ENCODE assay signal across 11 cellular contexts in genomic region chr6:75604294-75604693, GRCh38. TPM values are rescaled to one million over a fixed set of nuclear protein-coding genes. Genes with fewer than 3 reads are reported as not detected.
DNase-seq lines count a peak whose midpoint lies in the region; ATAC-seq and TF ChIP-seq lines count a peak whose summit lies in the region.
"Had no signal": no experiment of that assay in that cellular context is flagged by ENCODE, and none has a peak within 500 bp of the region (broad histone marks: within the 10 kb centered on the region; RNA-seq: fewer than 3 reads in every experiment).

No MANE protein-coding gene starts in this region.

- peak overlapping the region; percentile 97 for H3K27ac Mint-ChIP-seq in activated CD8-positive, alpha-beta memory T cell treated with anti-CD3 and anti-CD28 coated beads, Interleukin-2, amount 10 ng/mL, durations not matched to agents 7 days and 5 days
- no peak overlapping the region; the same call in 1 of the 2 replicates for H3K27ac Mint-ChIP-seq in WTC11
- H3K27ac Mint-ChIP-seq in glutamatergic neuron (ENCODE audit: unreplicated experiment) = no peak overlapping the region
- no peak overlapping the region for H3K27ac Mint-ChIP-seq in stimulated activated naive CD8-positive, alpha-beta T cell treated with anti-CD3 and anti-CD28 coated beads, Interleukin-15, amount 100 ng/mL, for 72 hours

- POLR2A ChIA-PET in WTC11 (lab: Charles Lee) = no interaction called here

- DNase-seq in activated CD8-positive, alpha-beta memory T cell treated with anti-CD3 and anti-CD28 coated beads, Interleukin-2, amount 10 ng/mL, durations not matched to agents 7 days and 5 days = no peak
- no peak for DNase-seq in activated CD8-positive, alpha-beta memory T cell treated with anti-CD3 and anti-CD28 coated beads, Interleukin-2, amount 50 U/mL, for 4 hours
- DNase-seq in WTC11 (ENCODE audit: low spot score) (no peak), glutamatergic neuron (no peak), cerebellar nuclear complex (lab: John Stamatoyannopoulos, UW) (no peak), HK-2 (ENCODE audit: unreplicated experiment) (no peak), cerebellum (ENCODE audit: low spot score) (no peak)
- no peak for DNase-seq in stimulated activated naive CD8-positive, alpha-beta T cell treated with anti-CD3 and anti-CD28 coated beads, Interleukin-15, amount 100 ng/mL, for 72 hours
- DNase-seq: AML-193, colonic mucosa had no signal

- no peak for TF ChIP-seq CTCF in WTC11 (IDR thresholded peaks at IDR 0.05)
- TF ChIP-seq CTCF in glutamatergic neuron (IDR thresholded peaks at IDR 0.05; ENCODE audit: partially characterized antibody, unreplicated experiment) = no peak

- no peak for ATAC-seq in activated CD8-positive, alpha-beta memory T cell treated with anti-CD3 and anti-CD28 coated beads, Interleukin-2, amount 10 ng/mL, durations not matched to agents 7 days and 5 days
- no peak for ATAC-seq in WTC11
- ATAC-seq in stimulated activated naive CD8-positive, alpha-beta T cell treated with anti-CD3 and anti-CD28 coated beads, Interleukin-15, amount 100 ng/mL, for 72 hours = no peak
- ATAC-seq: sciatic nerve had no signal

- H3K36me3 Mint-ChIP-seq in activated CD8-positive, alpha-beta memory T cell treated with anti-CD3 and anti-CD28 coated beads, Interleukin-2, amount 10 ng/mL, durations not matched to agents 7 days and 5 days = peaks cover 19% of the 10 kb centered on the region
- H3K36me3 Mint-ChIP-seq in WTC11 = peaks cover 9% of the 10 kb centered on the region
- no peaks in the 10 kb centered on the region for H3K36me3 Mint-ChIP-seq in glutamatergic neuron (ENCODE audit: unreplicated experiment)

- no peaks in the 10 kb centered on the region for H3K9me3 Mint-ChIP-seq in activated CD8-positive, alpha-beta memory T cell treated with anti-CD3 and anti-CD28 coated beads, Interleukin-2, amount 10 ng/mL, durations not matched to agents 7 days and 5 days (ENCODE audit: low read depth)
- H3K9me3 Mint-ChIP-seq in WTC11 (no peaks in the 10 kb centered on the region), glutamatergic neuron (ENCODE audit: unreplicated experiment) (peaks cover 6% of the 10 kb centered on the region)
- no peaks in the 10 kb centered on the region for H3K9me3 Mint-ChIP-seq in stimulated activated naive CD8-positive, alpha-beta T cell treated with anti-CD3 and anti-CD28 coated beads, Interleukin-15, amount 100 ng/mL, for 72 hours

- H3K4me3 Mint-ChIP-seq in activated CD8-positive, alpha-beta memory T cell treated with anti-CD3 and anti-CD28 coated beads, Interleukin-2, amount 10 ng/mL, durations not matched to agents 7 days and 5 days = peak overlapping the region; percentile 98
- peak overlapping the region; percentile 97 for H3K4me3 Mint-ChIP-seq in WTC11
- H3K4me3 Mint-ChIP-seq in glutamatergic neuron (ENCODE audit: unreplicated experiment) = peak overlapping the region; percentile 99
- H3K4me3 Mint-ChIP-seq in stimulated activated naive CD8-positive, alpha-beta T cell treated with anti-CD3 and anti-CD28 coated beads, Interleukin-15, amount 100 ng/mL, for 72 hours = peak overlapping the region; percentile 97 to 98

- H3K4me1 Mint-ChIP-seq in activated CD8-positive, alpha-beta memory T cell treated with anti-CD3 and anti-CD28 coated beads, Interleukin-2, amount 10 ng/mL, durations not matched to agents 7 days and 5 days = peaks cover 63% of the 10 kb centered on the region
- H3K4me1 Mint-ChIP-seq in WTC11 (peaks cover 54% of the 10 kb centered on the region), glutamatergic neuron (ENCODE audit: low read depth, unreplicated experiment) (peaks cover 21% of the 10 kb centered on the region)
- peaks cover 62% of the 10 kb centered on the region for H3K4me1 Mint-ChIP-seq in stimulated activated naive CD8-positive, alpha-beta T cell treated with anti-CD3 and anti-CD28 coated beads, Interleukin-15, amount 100 ng/mL, for 72 hours

- CTCF ChIA-PET in activated CD8-positive, alpha-beta memory T cell treated with anti-CD3 and anti-CD28 coated beads, Interleukin-2, amount 10 ng/mL, durations not matched to agents 7 days and 5 days (lab: Charles Lee) = no interaction called here
- CTCF ChIA-PET in WTC11 (lab: Charles Lee) = no interaction called here

- H3K27me3 Mint-ChIP-seq in activated CD8-positive, alpha-beta memory T cell treated with anti-CD3 and anti-CD28 coated beads, Interleukin-2, amount 10 ng/mL, durations not matched to agents 7 days and 5 days = no peaks in the 10 kb centered on the region
- no peaks in the 10 kb centered on the region for H3K27me3 Mint-ChIP-seq in WTC11 (ENCODE audit: low read depth)
- H3K27me3 Mint-ChIP-seq in glutamatergic neuron (ENCODE audit: unreplicated experiment) = peaks cover 5% of the 10 kb centered on the region
- H3K27me3 Mint-ChIP-seq in stimulated activated naive CD8-positive, alpha-beta T cell treated with anti-CD3 and anti-CD28 coated beads, Interleukin-15, amount 100 ng/mL, for 72 hours = no peaks in the 10 kb centered on the region

TF ChIP-seq in WTC11, 78 proteins besides CTCF, POLR2A, EP300 and RAD21:
- TF ChIP-seq E2F1 (CRISPR knock-in tag; IDR thresholded peaks at IDR 0.05) = no peak
- TF ChIP-seq ZNF121 (CRISPR knock-in tag; IDR thresholded peaks at IDR 0.05) = peak; percentile 59; the same call in 1 of the 2 replicates
TF ChIP-seq in WTC11: peak in this region for 1.

RNA-seq across cellular contexts. Expression of gene SENP6, which starts 2.6 kb away (rescaled TPM):
- 10 to 100 TPM; 79.2 to 80.4 TPM for total RNA-seq in activated CD8-positive, alpha-beta memory T cell treated with anti-CD3 and anti-CD28 coated beads, Interleukin-2, amount 10 ng/mL, durations not matched to agents 7 days and 5 days
- 90.9 to 100 TPM (median 99.4 TPM) in 3 replicates for total RNA-seq in WTC11 (2021)
- 113 TPM for total RNA-seq in glutamatergic neuron (ENCODE audit: unreplicated experiment)
- total RNA-seq in cerebellum = 219 TPM
